20 cellular contexts compared by ENCODE assay signal in genomic region chr15:66132251-66132816, GRCh38.
DNase-seq lines count a peak whose midpoint lies in the region; ATAC-seq lines count a peak whose summit lies in the region.
"Had no signal": no experiment of that assay in that cellular context is flagged by ENCODE, and none has a peak within 500 bp of the region (broad histone marks: within the 10 kb centered on the region; RNA-seq: fewer than 3 reads in every experiment).

No MANE protein-coding gene starts in this region.

- H3K4me1 Mint-ChIP-seq in stimulated activated memory B cell treated with anti-CD40 and anti-IgM and Interleukin-4, amounts not matched to agents 10 μg/mL and 1 μg/mL and 100 μg/mL, for 72 hours: no peaks in the 10 kb centered on the region

- no peaks in the 10 kb centered on the region for H3K36me3 Mint-ChIP-seq in stimulated activated memory B cell treated with anti-CD40 and anti-IgM and Interleukin-4, amounts not matched to agents 10 μg/mL and 1 μg/mL and 100 μg/mL, for 72 hours
- H3K36me3 Mint-ChIP-seq: CD4-positive, alpha-beta memory T cell had no signal

- no peak overlapping the region for H3K27ac ChIP-seq in BLaER1
- H3K27ac ChIP-seq in angular gyrus (ENCODE audit: low read depth, low read length): peak overlapping the region; percentile 94
- peak overlapping the region; percentile 95 for H3K27ac ChIP-seq in layer of hippocampus (ENCODE audit: low read depth, low read length)
- H3K27ac ChIP-seq: psoas muscle, thoracic aorta had no signal

- no peaks in the 10 kb centered on the region for H3K36me3 ChIP-seq in BLaER1
- H3K36me3 ChIP-seq: thoracic aorta had no signal

- DNase-seq in DMS 273 (lab: John Stamatoyannopoulos, UW; ENCODE audit: unreplicated experiment): peak; percentile 52
- no peak for DNase-seq in SK-N-DZ (ENCODE audit: low spot score)
- no peak for DNase-seq in HCEC 1CT
- DNase-seq: activated CD4-positive, alpha-beta T cell treated with anti-CD3 and anti-CD28 coated beads for 48 hours; activated naive CD4-positive, alpha-beta T cell treated with Interleukin-2 at 50 U/mL for 16 hours; activated T-cell treated with anti-CD3 and anti-CD28 coated beads, Interleukin-2, amount 50 U/mL, for 48 hours; amniotic stem cell; CD4-positive, alpha-beta memory T cell; HFFc6; Karpas-422; MV-4-11; NCI-H1930; psoas muscle; stimulated activated CD4-positive, alpha-beta T cell treated with anti-CD3 and anti-CD28 coated beads, Interleukin-1b, Interleukin-23, amount 100 ng/mL, for 48 hours had no signal

- H3K9me3 Mint-ChIP-seq in stimulated activated memory B cell treated with anti-CD40 and anti-IgM and Interleukin-4, amounts not matched to agents 10 μg/mL and 1 μg/mL and 100 μg/mL, for 72 hours: no peaks in the 10 kb centered on the region
- H3K9me3 Mint-ChIP-seq: CD4-positive, alpha-beta memory T cell; HFFc6 had no signal

- no peak overlapping the region for H3K4me3 ChIP-seq in BLaER1
- H3K4me3 ChIP-seq: psoas muscle, thoracic aorta had no signal

- no peak overlapping the region for H3K4me3 Mint-ChIP-seq in stimulated activated memory B cell treated with anti-CD40 and anti-IgM and Interleukin-4, amounts not matched to agents 10 μg/mL and 1 μg/mL and 100 μg/mL, for 72 hours
- H3K4me3 Mint-ChIP-seq: CD4-positive, alpha-beta memory T cell; HFFc6 had no signal

- ATAC-seq in stimulated activated memory B cell treated with anti-CD40 and anti-IgM and Interleukin-4, amounts not matched to agents 10 μg/mL and 1 μg/mL and 100 μg/mL, for 72 hours: no peak
- no peak for ATAC-seq in HG02885 (IDR thresholded peaks at IDR 0.05; ENCODE audit: poor library complexity, unreplicated experiment)
- ATAC-seq: psoas muscle had no signal

- peaks cover 39% of the 10 kb centered on the region for H3K27me3 Mint-ChIP-seq in stimulated activated memory B cell treated with anti-CD40 and anti-IgM and Interleukin-4, amounts not matched to agents 10 μg/mL and 1 μg/mL and 100 μg/mL, for 72 hours

- peak overlapping the region; percentile 45 for H3K4me2 ChIP-seq in BLaER1

- no peaks in the 10 kb centered on the region for H3K27me3 ChIP-seq in BLaER1
- H3K27me3 ChIP-seq in layer of hippocampus (ENCODE audit: control insufficient read depth, insufficient read depth, low read length): peaks cover 3% of the 10 kb centered on the region

- no peak overlapping the region for H3K27ac Mint-ChIP-seq in stimulated activated memory B cell treated with anti-CD40 and anti-IgM and Interleukin-4, amounts not matched to agents 10 μg/mL and 1 μg/mL and 100 μg/mL, for 72 hours
- H3K27ac Mint-ChIP-seq: HFFc6 had no signal

- peaks cover 43% of the 10 kb centered on the region for H3K4me1 ChIP-seq in BLaER1
- H3K4me1 ChIP-seq: psoas muscle had no signal

- H3K9me3 ChIP-seq in BLaER1: no peaks in the 10 kb centered on the region
- H3K9me3 ChIP-seq: psoas muscle, thoracic aorta had no signal

- no peaks in the 10 kb centered on the region for H4K20me1 ChIP-seq in BLaER1

- H3K9ac ChIP-seq in BLaER1: no peak overlapping the region
